In the genomic region with DNA sequence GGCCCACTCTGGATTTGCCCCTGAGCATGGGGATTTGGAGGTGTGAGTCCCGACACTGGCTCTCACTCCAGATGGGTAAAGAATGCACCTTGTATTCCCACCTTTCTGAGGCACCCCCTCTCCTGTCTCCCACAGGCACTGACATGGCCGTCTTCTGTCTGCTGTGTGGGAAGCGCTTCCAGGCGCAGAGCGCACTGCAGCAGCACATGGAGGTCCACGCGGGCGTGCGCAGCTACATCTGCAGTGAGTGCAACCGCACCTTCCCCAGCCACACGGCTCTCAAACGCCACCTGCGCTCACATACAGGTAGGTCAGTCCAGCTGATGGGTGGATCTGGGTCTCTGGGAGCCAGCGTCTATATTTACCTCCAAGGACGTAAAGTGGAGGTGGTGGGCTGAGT, we compare ENCODE assay signal across 17 cellular contexts. TPM values are rescaled to one million over a fixed set of nuclear protein-coding genes. Genes with fewer than 3 reads are reported as not detected.
DNase-seq lines count a peak whose midpoint lies in the region; TF ChIP-seq lines count a peak whose summit lies in the region.
"Had no signal": no experiment of that assay in that cellular context is flagged by ENCODE, and none has a peak within 500 bp of the region (broad histone marks: within the 10 kb centered on the region; RNA-seq: fewer than 3 reads in every experiment).

No MANE protein-coding gene starts in this region.

- H3K36me3 ChIP-seq in left ventricle myocardium inferior, result peaks cover 61% of the 10 kb centered on the region
- H3K36me3 ChIP-seq in right atrium auricular region, result peaks cover 84% of the 10 kb centered on the region
- H3K36me3 ChIP-seq in sigmoid colon, result peaks cover 34 to 88% (median 53%) of the 10 kb centered on the region in 4 donors

- TF ChIP-seq POLR2A in sigmoid colon (IDR thresholded peaks at IDR 0.05), result no peak

- intact Hi-C loops in left ventricle myocardium inferior (cut with micrococcal nuclease) (no loop called here), dorsolateral prefrontal cortex (cut with DNase I) (loop anchor here (5.0 kb wide), 2 partner anchors 45 to 105 kb away; no protein-coding TSS in a partner anchor), sigmoid colon (cut with DNase I) (no loop called here)
- intact Hi-C loops in activated CD4-positive, alpha-beta T cell treated with anti-CD3 and anti-CD28 coated beads, Interleukin-2, amount 10 ng/mL, durations not matched to agents 24 days and 14 days (cut with micrococcal nuclease), result no loop called here

- no peak overlapping the region for H3K4me3 Mint-ChIP-seq in activated CD4-positive, alpha-beta T cell treated with anti-CD3 and anti-CD28 coated beads, Interleukin-2, amount 10 ng/mL, durations not matched to agents 24 days and 14 days
- no peak overlapping the region for H3K4me3 Mint-ChIP-seq in activated CD4-positive, alpha-beta memory T cell treated with anti-CD3 and anti-CD28 coated beads, Interleukin-2, amount 10 ng/mL, durations not matched to agents 7 days and 5 days
- H3K4me3 Mint-ChIP-seq: CD4-positive, alpha-beta T cell; GM23338 had no signal

- no peaks in the 10 kb centered on the region for H3K9me3 ChIP-seq in left ventricle myocardium inferior (replicated peaks)
- no peaks in the 10 kb centered on the region for H3K9me3 ChIP-seq in right atrium auricular region
- no peaks in the 10 kb centered on the region for H3K9me3 ChIP-seq in sigmoid colon
- H3K9me3 ChIP-seq: A549 had no signal

- H3K4me1 Mint-ChIP-seq in activated CD4-positive, alpha-beta T cell treated with anti-CD3 and anti-CD28 coated beads, Interleukin-2, amount 10 ng/mL, durations not matched to agents 24 days and 14 days, result no peaks in the 10 kb centered on the region
- no peaks in the 10 kb centered on the region for H3K4me1 Mint-ChIP-seq in activated CD4-positive, alpha-beta memory T cell treated with anti-CD3 and anti-CD28 coated beads, Interleukin-2, amount 10 ng/mL, durations not matched to agents 7 days and 5 days

- POLR2A ChIA-PET in activated CD4-positive, alpha-beta memory T cell treated with anti-CD3 and anti-CD28 coated beads, Interleukin-2, amount 10 ng/mL, durations not matched to agents 7 days and 5 days (lab: Charles Lee), result no interaction called here

- no peak for DNase-seq in left ventricle myocardium inferior
- DNase-seq in right atrium auricular region (ENCODE audit: low spot score), result no peak
- peak in 1 of 10 donors; percentile 39 for DNase-seq in dorsolateral prefrontal cortex
- peak; percentile 65 for DNase-seq in sigmoid colon
- no peak for DNase-seq in activated CD4-positive, alpha-beta T cell treated with anti-CD3 and anti-CD28 coated beads, Interleukin-2, amount 10 ng/mL, durations not matched to agents 24 days and 14 days
- DNase-seq in activated CD4-positive, alpha-beta memory T cell treated with anti-CD3 and anti-CD28 coated beads, Interleukin-2, amount 10 ng/mL, durations not matched to agents 7 days and 5 days, result no peak
- no peak for DNase-seq in activated CD8-positive, alpha-beta memory T cell treated with anti-CD3 and anti-CD28 coated beads, Interleukin-2, amount 50 U/mL, for 48 hours
- DNase-seq: AML-193; CD4-positive, alpha-beta T cell; DMS153; DMS79; GDM1; HCEC 1CT had no signal

- no peaks in the 10 kb centered on the region for H3K36me3 Mint-ChIP-seq in activated CD4-positive, alpha-beta T cell treated with anti-CD3 and anti-CD28 coated beads, Interleukin-2, amount 10 ng/mL, durations not matched to agents 24 days and 14 days (ENCODE audit: low read depth)
- H3K36me3 Mint-ChIP-seq in activated CD4-positive, alpha-beta memory T cell treated with anti-CD3 and anti-CD28 coated beads, Interleukin-2, amount 10 ng/mL, durations not matched to agents 7 days and 5 days (ENCODE audit: low read depth), result no peaks in the 10 kb centered on the region

- WGBS in sigmoid colon, 2 donors, result 96 to 97% methylated on average over 15 of the region's 15 CpGs

- H3K27me3 ChIP-seq in left ventricle myocardium inferior (ENCODE audit: low read depth) (no peaks in the 10 kb centered on the region), right atrium auricular region (no peaks in the 10 kb centered on the region), dorsolateral prefrontal cortex (no peaks in the 10 kb centered on the region), sigmoid colon (no peaks in the 10 kb centered on the region)

- H3K27ac Mint-ChIP-seq in activated CD4-positive, alpha-beta T cell treated with anti-CD3 and anti-CD28 coated beads, Interleukin-2, amount 10 ng/mL, durations not matched to agents 24 days and 14 days, result no peak overlapping the region
- H3K27ac Mint-ChIP-seq in activated CD4-positive, alpha-beta memory T cell treated with anti-CD3 and anti-CD28 coated beads, Interleukin-2, amount 10 ng/mL, durations not matched to agents 7 days and 5 days, result no peak overlapping the region
- H3K27ac Mint-ChIP-seq: CD4-positive, alpha-beta T cell; GM23338 had no signal

- H3K9me3 Mint-ChIP-seq in activated CD4-positive, alpha-beta T cell treated with anti-CD3 and anti-CD28 coated beads, Interleukin-2, amount 10 ng/mL, durations not matched to agents 24 days and 14 days, result no peaks in the 10 kb centered on the region
- no peaks in the 10 kb centered on the region for H3K9me3 Mint-ChIP-seq in activated CD4-positive, alpha-beta memory T cell treated with anti-CD3 and anti-CD28 coated beads, Interleukin-2, amount 10 ng/mL, durations not matched to agents 7 days and 5 days
- H3K9me3 Mint-ChIP-seq: CD4-positive, alpha-beta T cell; GM23338 had no signal

- CTCF ChIA-PET in activated CD4-positive, alpha-beta memory T cell treated with anti-CD3 and anti-CD28 coated beads, Interleukin-2, amount 10 ng/mL, durations not matched to agents 7 days and 5 days (lab: Charles Lee), result no interaction called here

- H3K4me1 ChIP-seq in left ventricle myocardium inferior (peaks cover 78% of the 10 kb centered on the region), right atrium auricular region (peaks cover 0 to 57% of the 10 kb centered on the region in 2 donors), sigmoid colon (peaks cover 0 to 35% (median 22%) of the 10 kb centered on the region in 4 donors)
- H3K4me1 ChIP-seq: A549 had no signal

- H3K27ac ChIP-seq in left ventricle myocardium inferior (replicated peaks) (peak overlapping the region; percentile 77), right atrium auricular region (peak overlapping the region in 1 of 2 donors; percentile 80), dorsolateral prefrontal cortex (peak overlapping the region in 43 of 59 donors; percentile 14 to 83 (median 70)), sigmoid colon (no peak overlapping the region)
- H3K27ac ChIP-seq: A549, C4-2B, HL-60 had no signal

- TF ChIP-seq CTCF in left ventricle myocardium inferior (IDR thresholded peaks at IDR 0.05; ENCODE audit: borderline replicate concordance) (no peak), right atrium auricular region (IDR thresholded peaks at IDR 0.05) (no peak), dorsolateral prefrontal cortex (IDR thresholded peaks at IDR 0.05 in 54 of 56, conservative IDR thresholded peaks at IDR 0.05 in 2 of 56; ENCODE audit: low read depth in 1 of 56, partially characterized antibody in 56 of 56) (no peak), sigmoid colon (IDR thresholded peaks at IDR 0.05) (no peak)

- no peak for TF ChIP-seq EP300 in sigmoid colon (IDR thresholded peaks at IDR 0.05)

- peaks cover 8% of the 10 kb centered on the region for H3K27me3 Mint-ChIP-seq in activated CD4-positive, alpha-beta T cell treated with anti-CD3 and anti-CD28 coated beads, Interleukin-2, amount 10 ng/mL, durations not matched to agents 24 days and 14 days
- peaks cover 3% of the 10 kb centered on the region for H3K27me3 Mint-ChIP-seq in activated CD4-positive, alpha-beta memory T cell treated with anti-CD3 and anti-CD28 coated beads, Interleukin-2, amount 10 ng/mL, durations not matched to agents 7 days and 5 days
- H3K27me3 Mint-ChIP-seq: CD4-positive, alpha-beta T cell had no signal

- H3K4me3 ChIP-seq in left ventricle myocardium inferior (no peak overlapping the region), right atrium auricular region (no peak overlapping the region), dorsolateral prefrontal cortex (no peak overlapping the region), sigmoid colon (no peak overlapping the region)
- H3K4me3 ChIP-seq: A549, GM23338 had no signal

RNA-seq across cellular contexts. Expression of a gene that starts 54.2 kb away (rescaled TPM):
- 32.6 TPM for total RNA-seq in left ventricle myocardium inferior
- 100 to 1,000 TPM in 1 of 2 donors, 10 to 100 TPM in 1; 83.7 to 240 TPM for total RNA-seq in right atrium auricular region
- total RNA-seq in dorsolateral prefrontal cortex, result 10 to 100 TPM in 14 of 120 experiments, 1 to 10 TPM in 106; 1.4 to 51.3 (median 5.7) TPM
- total RNA-seq in sigmoid colon, result 100 to 1,000 TPM; 126 to 960 (median 409) TPM
- 100 to 1,000 TPM in 2 of 3 donors, 10 to 100 TPM in 1; 28.0 to 208 (median 201) TPM for polyA plus RNA-seq in sigmoid colon
- not detected in 2 replicates for total RNA-seq in activated CD4-positive, alpha-beta T cell treated with anti-CD3 and anti-CD28 coated beads, Interleukin-2, amount 10 ng/mL, durations not matched to agents 24 days and 14 days
- not detected for total RNA-seq in activated CD4-positive, alpha-beta memory T cell treated with anti-CD3 and anti-CD28 coated beads, Interleukin-2, amount 10 ng/mL, durations not matched to agents 7 days and 5 days
- total RNA-seq: CD4-positive, alpha-beta T cell; GM23338 had no signal

Comparison
In these comparisons a context has a peak if more than half of its experiments do, and no peak if none do; other contexts are left out.
1. H3K27ac ChIP-seq: peak in left ventricle myocardium inferior (single experiment) and dorsolateral prefrontal cortex (43 of 59); none in sigmoid colon (0 of 4).
2. intact Hi-C loops: an anchor here in dorsolateral prefrontal cortex (5.0 kb wide); none called in left ventricle myocardium inferior, sigmoid colon and activated CD4-positive, alpha-beta T cell treated with anti-CD3 and anti-CD28 coated beads, Interleukin-2, amount 10 ng/mL, durations not matched to agents 24 days and 14 days.